Comparison of ENCODE assay signal across 8 cellular contexts in genomic region chr7:104231054-104232046, GRCh38. TPM values are rescaled to one million over a fixed set of nuclear protein-coding genes. Genes with fewer than 3 reads are reported as not detected.
A peak's percentile ranks its signal among the peaks of the same experiment; 100 is the strongest.
DNase-seq lines count a peak whose midpoint lies in the region; ATAC-seq, FAIRE-seq and TF ChIP-seq lines count a peak whose summit lies in the region.

No MANE protein-coding gene starts in this region.

- in situ Hi-C loops in GM13977 (cut with MboI; ENCODE audit: low pct_unique_long_range_greater_than_20kb, low sequenced_read_pairs, unreplicated experiment): no loop called here

- no peak for FAIRE-seq in bronchial epithelial cell (lab: Jason Lieb, UNC)

- TF ChIP-seq CTCF in GM13977 (IDR thresholded peaks at IDR 0.05; ENCODE audit: extremely low read depth, insufficient read depth, missing control alignments) (peak; percentile 93), bronchial epithelial cell (IDR thresholded peaks at IDR 0.05; ENCODE audit: insufficient read depth, low read length, severe bottlenecking) (peak; percentile 89), kidney epithelial cell (IDR thresholded peaks at IDR 0.05; ENCODE audit: insufficient read depth, low read length, poor library complexity, severe bottlenecking) (peak; percentile 82)

- peak; percentile 71 for DNase-seq in AG08395 (ENCODE audit: low spot score)
- DNase-seq in GM13977 (ENCODE audit: low spot score): peak; percentile 69
- peak; percentile 56 for DNase-seq in NCI-H146 (lab: John Stamatoyannopoulos, UW)
- peak; percentile 2 for DNase-seq in T1000 (lab: John Stamatoyannopoulos, UW)
- peak; percentile 46 for DNase-seq in bronchial epithelial cell (ENCODE audit: low read depth)
- DNase-seq in kidney epithelial cell (ENCODE audit: low read depth): peak; percentile 12
- peak; percentile 6 for DNase-seq in stimulated activated CD8-positive, alpha-beta memory T cell treated with anti-CD3 and anti-CD28 coated beads, Interleukin-12 subunit alpha, Interleukin-12 subunit beta, amount 100 ng/mL, for 4 hours (ENCODE audit: low read depth)

- no peak overlapping the region for H3K4me3 ChIP-seq in bronchial epithelial cell (ENCODE audit: low read depth, low read length)
- no peak overlapping the region for H3K4me3 ChIP-seq in kidney epithelial cell (ENCODE audit: low read depth, low read length)

- H3K27me3 ChIP-seq in bronchial epithelial cell (ENCODE audit: control insufficient read depth, insufficient read depth, low read length): no peaks in the 10 kb centered on the region
- no peaks in the 10 kb centered on the region for H3K27me3 ChIP-seq in kidney epithelial cell (ENCODE audit: control insufficient read depth, insufficient read depth, low read length)

- H3K36me3 ChIP-seq in bronchial epithelial cell (ENCODE audit: control insufficient read depth, insufficient read depth, low read length) (no peaks in the 10 kb centered on the region), kidney epithelial cell (ENCODE audit: control insufficient read depth, insufficient read depth, low read length) (no peaks in the 10 kb centered on the region)

- peak; percentile 92 for ATAC-seq in HG02870 (IDR thresholded peaks at IDR 0.05; ENCODE audit: unreplicated experiment)

RNA-seq across cellular contexts. Expression of gene ORC5, which starts 23.5 kb away (rescaled TPM):
- total RNA-seq in bronchial epithelial cell: 19.1 and 25.0 TPM in 2 replicates
- 16.7 and 17.6 TPM in 2 replicates for total RNA-seq in kidney epithelial cell

Comparison
In these comparisons a context has a peak if more than half of its experiments do, and no peak if none do; other contexts are left out.
1. DNase-seq: peak in every context shown above with its lines; median percentile 71 in AG08395; 69 in GM13977; 56 in NCI-H146; 46 in bronchial epithelial cell; 12 in kidney epithelial cell; 6 in stimulated activated CD8-positive, alpha-beta memory T cell treated with anti-CD3 and anti-CD28 coated beads, Interleukin-12 subunit alpha, Interleukin-12 subunit beta, amount 100 ng/mL, for 4 hours; 2 in T1000.